Comparison of ENCODE assay signal across 12 cellular contexts in the genomic region with DNA sequence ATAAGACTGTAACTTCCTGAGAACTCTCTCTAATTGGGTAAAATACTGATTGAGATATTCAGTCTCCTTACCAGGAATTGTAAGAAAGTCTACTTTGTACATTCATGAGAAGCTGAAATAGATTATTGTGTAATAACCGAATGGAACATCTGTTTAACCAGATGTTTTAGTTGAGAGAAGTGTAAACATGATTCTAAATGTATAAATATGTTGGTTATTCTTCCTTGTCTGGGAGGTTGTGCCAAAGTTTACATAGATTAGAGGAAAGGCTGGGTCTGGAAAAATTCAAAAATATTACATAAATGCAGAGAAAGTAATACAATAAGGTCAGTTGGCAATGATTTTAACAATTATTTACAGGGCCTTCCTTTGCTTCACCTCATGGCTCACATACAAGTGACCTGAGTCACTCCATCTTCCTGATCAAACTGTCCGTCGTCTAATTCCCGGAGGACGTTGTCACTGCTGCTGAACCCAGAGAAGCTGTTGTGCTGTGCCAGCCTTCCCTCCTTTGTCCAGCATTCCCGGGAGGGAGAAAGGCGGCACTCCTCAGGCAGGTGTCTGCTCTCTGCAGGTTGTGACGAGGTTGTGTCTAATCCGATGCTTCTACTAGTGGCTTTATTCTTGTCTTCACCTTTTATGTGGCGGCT. TPM values are rescaled to one million over a fixed set of nuclear protein-coding genes. Genes with fewer than 3 reads are reported as not detected.
DNase-seq lines count a peak whose midpoint lies in the region; ATAC-seq and TF ChIP-seq lines count a peak whose summit lies in the region.
"Had no signal": no experiment of that assay in that cellular context is flagged by ENCODE, and none has a peak within 500 bp of the region (broad histone marks: within the 10 kb centered on the region; RNA-seq: fewer than 3 reads in every experiment).

No MANE protein-coding gene starts in this region.

- POLR2A ChIA-PET in PC-3 (lab: Charles Lee; ENCODE audit: unreplicated experiment) = no interaction called here
- POLR2A ChIA-PET in activated CD4-positive, alpha-beta T cell treated with anti-CD3 and anti-CD28 coated beads for 36 hours (lab: Charles Lee) = no interaction called here

- no peaks in the 10 kb centered on the region for H3K9me2 ChIP-seq in PC-3 (replicated peaks; ENCODE audit: low read length)

- H2BK12ac ChIP-seq in trophoblast cell (ENCODE audit: low read length) = no peak overlapping the region

- peak; percentile 53 for ATAC-seq in PC-3
- ATAC-seq in activated T-helper 17 cell treated with anti-CD3 and anti-CD28 coated beads, Interleukin-2, amount 50 U/mL, for 72 hours (replicated peaks) = no peak
- no peak for ATAC-seq in activated CD4-positive, alpha-beta T cell treated with anti-CD3 and anti-CD28 coated beads for 36 hours
- ATAC-seq: left lobe of liver, pancreas had no signal

- H3K9me3 ChIP-seq in PC-3 (ENCODE audit: low read length) = 0 out of 2 replicates have a peak, but pooled peaks cover 7% of the 10 kb centered on the region
- peaks cover 0 to 5% (median 0%) of the 10 kb centered on the region in 4 donors for H3K9me3 ChIP-seq in esophagus muscularis mucosa
- peaks cover 7% of the 10 kb centered on the region for H3K9me3 ChIP-seq in trophoblast cell (ENCODE audit: insufficient read depth, low read depth, low read length)
- H3K9me3 ChIP-seq: pancreas had no signal

- H4K8ac ChIP-seq in trophoblast cell (ENCODE audit: low read depth, low read length) = no peak overlapping the region

- 47% methylated on average over 10 of the region's 10 CpGs for WGBS in esophagus muscularis mucosa
- WGBS in trophoblast cell (ENCODE audit: extremely low coverage, insufficient coverage, insufficient read length) = no CpG with 5 or more reads among the region's 10 CpGs

- no peak overlapping the region for H3K18ac ChIP-seq in trophoblast cell (ENCODE audit: low read length)

- H3K9ac ChIP-seq in PC-3 (ENCODE audit: low read length) = no peak overlapping the region
- no peak overlapping the region for H3K9ac ChIP-seq in trophoblast cell (ENCODE audit: low read length)

- peaks cover 5% of the 10 kb centered on the region for H3K36me3 Mint-ChIP-seq in activated T-helper 17 cell treated with anti-CD3 and anti-CD28 coated beads, Interleukin-2, amount 50 U/mL, for 72 hours (ENCODE audit: low read depth)
- peaks cover 24% of the 10 kb centered on the region for H3K36me3 Mint-ChIP-seq in activated CD4-positive, alpha-beta T cell treated with anti-CD3 and anti-CD28 coated beads for 36 hours (ENCODE audit: low read depth)

- H3K27ac Mint-ChIP-seq in activated T-helper 17 cell treated with anti-CD3 and anti-CD28 coated beads, Interleukin-2, amount 50 U/mL, for 72 hours = no peak overlapping the region
- no peak overlapping the region for H3K27ac Mint-ChIP-seq in activated CD4-positive, alpha-beta T cell treated with anti-CD3 and anti-CD28 coated beads for 36 hours
- H3K27ac Mint-ChIP-seq: stimulated activated naive CD8-positive, alpha-beta T cell treated with anti-CD3 and anti-CD28 coated beads, Interleukin-15, Interleukin-2, amounts not matched to agents 100 ng/mL and 50 ng/mL, for 24 hours had no signal

- BruUV-seq in PC-3 (replicated peaks; lab: Mats Ljungman, UMichigan) = no TSS peak

- DNase-seq in NCI-H2029 (lab: John Stamatoyannopoulos, UW) = peak; percentile 7
- no peak for DNase-seq in NCI-H2029 treated with DMSO at 0.1 percent for 48 hours (lab: John Stamatoyannopoulos, UW)
- DNase-seq in PC-3 = peak; percentile 39
- peak; percentile 39 for DNase-seq in esophagus muscularis mucosa (ENCODE audit: extremely low spot score)
- DNase-seq in trophoblast cell = peak; percentile 35 to 53
- DNase-seq in NCI-H187 treated with DMSO at 0.1 percent for 48 hours (lab: John Stamatoyannopoulos, UW) = no peak
- DNase-seq in activated CD4-positive, alpha-beta T cell treated with anti-CD3 and anti-CD28 coated beads for 36 hours = no peak
- DNase-seq: anterior cingulate cortex, pancreas had no signal

- no peak overlapping the region for H2BK5ac ChIP-seq in trophoblast cell (ENCODE audit: low read depth, low read length, poor library complexity)

- H3K79me1 ChIP-seq in trophoblast cell (ENCODE audit: low read length) = no peaks in the 10 kb centered on the region

- H4K20me1 ChIP-seq in PC-3 (ENCODE audit: low read length) = no peaks in the 10 kb centered on the region

- CTCF ChIA-PET in PC-3 (lab: Charles Lee) = interaction anchor here (0.9 kb wide), 1 partner anchor 28 kb away, joined by 4 read pairs; no protein-coding TSS in a partner anchor
- CTCF ChIA-PET in activated CD4-positive, alpha-beta T cell treated with anti-CD3 and anti-CD28 coated beads for 36 hours (lab: Charles Lee) = no interaction called here

- H3K23ac ChIP-seq in trophoblast cell (ENCODE audit: low read length) = no peak overlapping the region

- no peak overlapping the region for H2AK5ac ChIP-seq in trophoblast cell (ENCODE audit: low read length)

- no peak overlapping the region for H3K14ac ChIP-seq in trophoblast cell (ENCODE audit: low read length)

- intact Hi-C loops in PC-3 (cut with micrococcal nuclease) (no loop called here), esophagus muscularis mucosa (cut with DNase I) (no loop called here)
- intact Hi-C loops in activated CD4-positive, alpha-beta T cell treated with anti-CD3 and anti-CD28 coated beads for 36 hours (cut with DNase I, micrococcal nuclease) = no loop called here

- TF ChIP-seq CTCF in PC-3 (conservative IDR thresholded peaks at IDR 0.05; ENCODE audit: low read depth, low read length) = no peak
- TF ChIP-seq CTCF in esophagus muscularis mucosa (IDR thresholded peaks at IDR 0.05) = no peak

- H3K36me3 ChIP-seq in PC-3 (ENCODE audit: low read depth, low read length) (no peaks in the 10 kb centered on the region; the same call in 1 of the 2 replicates), esophagus muscularis mucosa (peaks cover 0 to 5% (median 0%) of the 10 kb centered on the region in 4 donors), trophoblast cell (ENCODE audit: control insufficient read depth in 1 of 2, insufficient read depth in 2 of 2, low read length in 2 of 2) (peaks cover 7 to 11% of the 10 kb centered on the region in 2 experiments)
- H3K36me3 ChIP-seq: pancreas had no signal

- H4K12ac ChIP-seq in trophoblast cell (ENCODE audit: low read depth, low read length) = no peak overlapping the region

- TF ChIP-seq EP300 in esophagus muscularis mucosa (IDR thresholded peaks at IDR 0.05) = no peak

- H3K4me2 ChIP-seq in PC-3 (ENCODE audit: low read length) (no peak overlapping the region), trophoblast cell (ENCODE audit: low read length) (no peak overlapping the region)

- no peak overlapping the region for H2BK120ac ChIP-seq in trophoblast cell (ENCODE audit: insufficient read depth, low read length, poor library complexity)

- H3K4me3 ChIP-seq in PC-3 (ENCODE audit: low read length) (no peak overlapping the region), esophagus muscularis mucosa (no peak overlapping the region), trophoblast cell (ENCODE audit: low read depth, low read length) (no peak overlapping the region)
- H3K4me3 ChIP-seq: pancreas had no signal

- H3K4me3 Mint-ChIP-seq in activated T-helper 17 cell treated with anti-CD3 and anti-CD28 coated beads, Interleukin-2, amount 50 U/mL, for 72 hours = no peak overlapping the region
- H3K4me3 Mint-ChIP-seq in activated CD4-positive, alpha-beta T cell treated with anti-CD3 and anti-CD28 coated beads for 36 hours = no peak overlapping the region
- H3K4me3 Mint-ChIP-seq: stimulated activated naive CD8-positive, alpha-beta T cell treated with anti-CD3 and anti-CD28 coated beads, Interleukin-15, Interleukin-2, amounts not matched to agents 100 ng/mL and 50 ng/mL, for 24 hours had no signal

- H3K4me1 ChIP-seq in PC-3 (ENCODE audit: insufficient read depth, low read length) (peaks cover 17% of the 10 kb centered on the region), esophagus muscularis mucosa (peaks cover 5 to 9% (median 6%) of the 10 kb centered on the region in 4 donors), trophoblast cell (ENCODE audit: control insufficient read depth in 1 of 2, insufficient read depth in 2 of 2, low read length in 2 of 2) (no peaks in the 10 kb centered on the region)
- H3K4me1 ChIP-seq: pancreas had no signal

- H3K9me3 Mint-ChIP-seq in activated T-helper 17 cell treated with anti-CD3 and anti-CD28 coated beads, Interleukin-2, amount 50 U/mL, for 72 hours = peaks cover 10% of the 10 kb centered on the region
- peaks cover 15% of the 10 kb centered on the region for H3K9me3 Mint-ChIP-seq in activated CD4-positive, alpha-beta T cell treated with anti-CD3 and anti-CD28 coated beads for 36 hours (ENCODE audit: low read depth)

- H3K4ac ChIP-seq in trophoblast cell (ENCODE audit: low read depth, low read length) = no peak overlapping the region

- no peak for TF ChIP-seq POLR2A in esophagus muscularis mucosa (IDR thresholded peaks at IDR 0.05; ENCODE audit: low read depth)

- no peak overlapping the region for H4K91ac ChIP-seq in trophoblast cell (ENCODE audit: low read depth, low read length)

- H3K27me3 Mint-ChIP-seq in activated T-helper 17 cell treated with anti-CD3 and anti-CD28 coated beads, Interleukin-2, amount 50 U/mL, for 72 hours = no peaks in the 10 kb centered on the region
- no peaks in the 10 kb centered on the region for H3K27me3 Mint-ChIP-seq in activated CD4-positive, alpha-beta T cell treated with anti-CD3 and anti-CD28 coated beads for 36 hours
- H3K27me3 Mint-ChIP-seq: stimulated activated naive CD8-positive, alpha-beta T cell treated with anti-CD3 and anti-CD28 coated beads, Interleukin-15, Interleukin-2, amounts not matched to agents 100 ng/mL and 50 ng/mL, for 24 hours had no signal

- H3K27me3 ChIP-seq in PC-3 (ENCODE audit: low read length) (no peaks in the 10 kb centered on the region), esophagus muscularis mucosa (no peaks in the 10 kb centered on the region), trophoblast cell (ENCODE audit: insufficient read depth, low read length) (no peaks in the 10 kb centered on the region)
- H3K27me3 ChIP-seq: pancreas had no signal

- H3F3A ChIP-seq in PC-3 (ENCODE audit: low read length, unreplicated experiment) = peaks cover 6% of the 10 kb centered on the region

- H2AFZ ChIP-seq in PC-3 (ENCODE audit: low read length) = no peak overlapping the region
- H2AFZ ChIP-seq in trophoblast cell (ENCODE audit: insufficient read depth, low read length, poor library complexity) = no peak overlapping the region

- no peaks in the 10 kb centered on the region for H3K4me1 Mint-ChIP-seq in activated T-helper 17 cell treated with anti-CD3 and anti-CD28 coated beads, Interleukin-2, amount 50 U/mL, for 72 hours
- H3K4me1 Mint-ChIP-seq in activated CD4-positive, alpha-beta T cell treated with anti-CD3 and anti-CD28 coated beads for 36 hours = no peaks in the 10 kb centered on the region

- H3K27ac ChIP-seq in PC-3 (ENCODE audit: low read length) (no peak overlapping the region), esophagus muscularis mucosa (replicated peaks in 1 of 4) (peak overlapping the region in 1 of 4 donors; percentile 7), trophoblast cell (ENCODE audit: low read depth, low read length) (no peak overlapping the region)
- H3K27ac ChIP-seq: pancreas had no signal

- H3K79me2 ChIP-seq in PC-3 (ENCODE audit: low read length) (no peaks in the 10 kb centered on the region), trophoblast cell (ENCODE audit: control insufficient read depth, insufficient read depth, low read length, poor library complexity) (no peaks in the 10 kb centered on the region)

RNA-seq across cellular contexts. Expression of gene MOB4, which starts 55.9 kb away (rescaled TPM):
- total RNA-seq in PC-3 (2014; rRNA removed) (16.8 and 24.9 TPM in 2 replicates), esophagus muscularis mucosa (10 to 100 TPM; 26.7 to 43.5 (median 39.3) TPM)
- polyA plus RNA-seq in trophoblast cell (2013) = 41.7 and 43.9 TPM in 2 replicates
- 10 to 100 TPM; 13.4 to 20.1 TPM for total RNA-seq in activated T-helper 17 cell treated with anti-CD3 and anti-CD28 coated beads, Interleukin-2, amount 50 U/mL, for 72 hours
- 10 to 100 TPM; 10.8 to 17.1 TPM for total RNA-seq in activated CD4-positive, alpha-beta T cell treated with anti-CD3 and anti-CD28 coated beads for 36 hours

Comparison
In these comparisons a context has a peak if more than half of its experiments do, and no peak if none do; other contexts are left out.
1. DNase-seq: peak in NCI-H2029 (single experiment), PC-3 (single experiment), esophagus muscularis mucosa (single experiment) and trophoblast cell (2 of 2); none in NCI-H2029 treated with DMSO at 0.1 percent for 48 hours (single experiment), NCI-H187 treated with DMSO at 0.1 percent for 48 hours (single experiment) and activated CD4-positive, alpha-beta T cell treated with anti-CD3 and anti-CD28 coated beads for 36 hours (single experiment).